15 cellular contexts compared by ENCODE assay signal in genomic region chr4:88533088-88533790, GRCh38. TPM values are rescaled to one million over a fixed set of nuclear protein-coding genes. Genes with fewer than 3 reads are reported as not detected.
A peak's percentile ranks its signal among the peaks of the same experiment; 100 is the strongest.
DNase-seq lines count a peak whose midpoint lies in the region; ATAC-seq, FAIRE-seq and TF ChIP-seq lines count a peak whose summit lies in the region.
"Had no signal": no experiment of that assay in that cellular context is flagged by ENCODE, and none has a peak within 500 bp of the region (broad histone marks: within the 10 kb centered on the region; RNA-seq: fewer than 3 reads in every experiment).

No MANE protein-coding gene starts in this region.

- H3K27ac Mint-ChIP-seq in astrocyte (ENCODE audit: unreplicated experiment) (peak overlapping the region; percentile 15), glutamatergic neuron (ENCODE audit: unreplicated experiment) (peak overlapping the region; percentile 15)

- no peaks in the 10 kb centered on the region for H3K9me3 ChIP-seq in astrocyte (ENCODE audit: insufficient read depth, low read depth, low read length)
- H3K9me3 ChIP-seq: tibial artery had no signal

- H3K9ac ChIP-seq in astrocyte (ENCODE audit: low read length), result peak overlapping the region; percentile 82

- H3K4me3 Mint-ChIP-seq in astrocyte (ENCODE audit: unreplicated experiment), result no peak overlapping the region
- H3K4me3 Mint-ChIP-seq in glutamatergic neuron (ENCODE audit: unreplicated experiment), result no peak overlapping the region

- H3K79me2 ChIP-seq in astrocyte (ENCODE audit: insufficient read depth, low read length), result peaks cover 3% of the 10 kb centered on the region

- no peaks in the 10 kb centered on the region for H3K27me3 Mint-ChIP-seq in astrocyte (ENCODE audit: low read depth, unreplicated experiment)
- H3K27me3 Mint-ChIP-seq in glutamatergic neuron (ENCODE audit: unreplicated experiment), result peaks cover 3% of the 10 kb centered on the region

- no peak for FAIRE-seq in astrocyte (lab: Jason Lieb, UNC)
- FAIRE-seq: D721Med had no signal

- H4K20me1 ChIP-seq in astrocyte (ENCODE audit: insufficient read depth, low read length), result no peaks in the 10 kb centered on the region

- H3K4me1 ChIP-seq in astrocyte (ENCODE audit: insufficient read depth, low read length), result peaks cover 17% of the 10 kb centered on the region
- H3K4me1 ChIP-seq: tibial artery had no signal

- TF ChIP-seq CTCF in astrocyte (IDR thresholded peaks at IDR 0.05; ENCODE audit: insufficient read depth, low read depth, low read length) (no peak), glutamatergic neuron (IDR thresholded peaks at IDR 0.05; ENCODE audit: partially characterized antibody, unreplicated experiment) (no peak)

- DNase-seq in A172 (ENCODE audit: low spot score) (peak; percentile 17), HT1080 (ENCODE audit: low read depth) (peak; percentile 81), astrocyte (ENCODE audit: low read depth) (peak; percentile 74), glutamatergic neuron (no peak), OCI-M1 (lab: John Stamatoyannopoulos, UW) (no peak), occipital lobe (lab: John Stamatoyannopoulos, UW) (no peak)
- no peak for DNase-seq in stimulated activated CD4-positive, alpha-beta T cell treated with anti-CD3 and anti-CD28 coated beads, Interleukin-4, amount 100 ng/mL, for 24 hours
- DNase-seq: 8988T; activated CD4-positive, alpha-beta T cell treated with anti-CD3 and anti-CD28 coated beads, Interleukin-2, amount 50 U/mL, for 48 hours; hippocampal formation; NCI-H1092 treated with DMSO at 0.1 percent for 48 hours; NCI-H345; tibial artery had no signal

- H3K4me3 ChIP-seq in astrocyte (ENCODE audit: insufficient read depth, low read depth, low read length), result peak overlapping the region; percentile 32
- H3K4me3 ChIP-seq: tibial artery had no signal

- no peaks in the 10 kb centered on the region for H3K36me3 ChIP-seq in astrocyte (ENCODE audit: insufficient read depth, low read length)
- H3K36me3 ChIP-seq: tibial artery had no signal

- H2AFZ ChIP-seq in astrocyte (ENCODE audit: low read depth, low read length), result no peak overlapping the region

- peaks cover 10% of the 10 kb centered on the region for H3K4me1 Mint-ChIP-seq in astrocyte (ENCODE audit: low read depth, unreplicated experiment)
- H3K4me1 Mint-ChIP-seq in glutamatergic neuron (ENCODE audit: low read depth, unreplicated experiment), result no peaks in the 10 kb centered on the region

- no peaks in the 10 kb centered on the region for H3K9me3 Mint-ChIP-seq in astrocyte (ENCODE audit: unreplicated experiment)
- H3K9me3 Mint-ChIP-seq in glutamatergic neuron (ENCODE audit: unreplicated experiment), result no peaks in the 10 kb centered on the region

- H3K4me2 ChIP-seq in astrocyte (ENCODE audit: low read length), result peak overlapping the region; percentile 84

- no peaks in the 10 kb centered on the region for H3K27me3 ChIP-seq in astrocyte (ENCODE audit: insufficient read depth, low read length)
- H3K27me3 ChIP-seq: tibial artery had no signal

- ATAC-seq in HG02571 (IDR thresholded peaks at IDR 0.05; ENCODE audit: unreplicated experiment), result no peak

- no peaks in the 10 kb centered on the region for H3K36me3 Mint-ChIP-seq in astrocyte (ENCODE audit: low read depth, unreplicated experiment)
- H3K36me3 Mint-ChIP-seq in glutamatergic neuron (ENCODE audit: unreplicated experiment), result no peaks in the 10 kb centered on the region

- H3K27ac ChIP-seq in astrocyte (ENCODE audit: low read depth, low read length), result peak overlapping the region; percentile 97
- H3K27ac ChIP-seq: tibial artery had no signal

RNA-seq across cellular contexts. Expression of gene PYURF, which starts 9.7 kb away (rescaled TPM):
- total RNA-seq in A172 (2014; rRNA removed; shearing (Covaris generic)), result 177 and 233 TPM in 2 replicates
- total RNA-seq in HT1080 (2014; rRNA removed; shearing (Covaris generic)), result 136 and 171 TPM in 2 replicates
- polyA plus RNA-seq in HT1080 (2015; cell fraction: cytosol; rRNA removed), result 183 and 189 TPM in 2 replicates
- polyA plus RNA-seq in HT1080 (2015; cell fraction: nucleus; rRNA removed), result 54.2 and 56.7 TPM in 2 replicates
- total RNA-seq in astrocyte (49.0 and 51.6 TPM in 2 replicates), glutamatergic neuron (ENCODE audit: unreplicated experiment) (22.7 TPM), occipital lobe (70.8 TPM)

RNA-seq across cellular contexts. Expression of gene HERC3, which starts 59.0 kb away (rescaled TPM):
- 2.8 and 3.7 TPM in 2 replicates for total RNA-seq in A172 (2014; rRNA removed; shearing (Covaris generic))
- total RNA-seq in HT1080 (2014; rRNA removed; shearing (Covaris generic)), result 4.6 and 10.3 TPM in 2 replicates
- polyA plus RNA-seq in HT1080 (2015; cell fraction: cytosol; rRNA removed), result 8.9 and 11.8 TPM in 2 replicates
- 22.2 and 28.7 TPM in 2 replicates for polyA plus RNA-seq in HT1080 (2015; cell fraction: nucleus; rRNA removed)
- total RNA-seq in astrocyte (8.5 and 9.3 TPM in 2 replicates), glutamatergic neuron (ENCODE audit: unreplicated experiment) (14.0 TPM), occipital lobe (68.9 TPM)

Comparison
In these comparisons a context has a peak if more than half of its experiments do, and no peak if none do; other contexts are left out.
1. DNase-seq: peak in A172 (single experiment), HT1080 (single experiment) and astrocyte (single experiment); none in glutamatergic neuron (single experiment), stimulated activated CD4-positive, alpha-beta T cell treated with anti-CD3 and anti-CD28 coated beads, Interleukin-4, amount 100 ng/mL, for 24 hours (single experiment), OCI-M1 (single experiment) and occipital lobe (single experiment).